In genomic region chr3:138914870-138915502, GRCh38 we compare ENCODE assay signal across 8 cellular contexts. TPM values are rescaled to one million over a fixed set of nuclear protein-coding genes. Genes with fewer than 3 reads are reported as not detected.
DNase-seq lines count a peak whose midpoint lies in the region; ATAC-seq, FAIRE-seq and TF ChIP-seq lines count a peak whose summit lies in the region.

No MANE protein-coding gene starts in this region.

- no peaks in the 10 kb centered on the region for H3K9me3 ChIP-seq in RWPE2 (ENCODE audit: severe bottlenecking)
- H3K9me3 ChIP-seq in endodermal cell (ENCODE audit: control insufficient read depth, low read length): no peaks in the 10 kb centered on the region

- no peaks in the 10 kb centered on the region for H3K9me3 Mint-ChIP-seq in activated T-cell treated with anti-CD3 and anti-CD28 coated beads, Interleukin-2, amount 50 U/mL, for 24 hours
- no peaks in the 10 kb centered on the region for H3K9me3 Mint-ChIP-seq in endodermal cell
- H3K9me3 Mint-ChIP-seq in neural crest cell: no peaks in the 10 kb centered on the region

- H3K27ac Mint-ChIP-seq in activated T-cell treated with anti-CD3 and anti-CD28 coated beads, Interleukin-2, amount 50 U/mL, for 24 hours: no peak overlapping the region
- H3K27ac Mint-ChIP-seq in endodermal cell: peak overlapping the region; percentile 86
- no peak overlapping the region for H3K27ac Mint-ChIP-seq in neural crest cell (ENCODE audit: unreplicated experiment)

- H3K27ac ChIP-seq in RWPE2 (ENCODE audit: poor library complexity, severe bottlenecking) (peak overlapping the region; percentile 60), endodermal cell (ENCODE audit: low read depth, low read length) (no peak overlapping the region)

- DNase-seq in activated T-cell treated with anti-CD3 and anti-CD28 coated beads, Interleukin-2, amount 50 U/mL, for 24 hours: no peak
- no peak for DNase-seq in activated T-cell treated with anti-CD3 and anti-CD28 coated beads, Interleukin-2, amount 50 U/mL, for 1 hour
- DNase-seq in RWPE2 (ENCODE audit: low spot score): no peak
- DNase-seq in endodermal cell: no peak
- no peak for DNase-seq in neural crest cell (ENCODE audit: low read depth, low spot score)
- no peak for DNase-seq in D721Med (ENCODE audit: insufficient read length, low spot score)

- H3K36me3 ChIP-seq in RWPE2 (ENCODE audit: low read depth): no peaks in the 10 kb centered on the region
- no peaks in the 10 kb centered on the region for H3K36me3 ChIP-seq in endodermal cell (ENCODE audit: control insufficient read depth, insufficient read depth, low read length)

- no peak for FAIRE-seq in D721Med (lab: Jason Lieb, UNC)

- peaks cover 3% of the 10 kb centered on the region for H3K4me1 Mint-ChIP-seq in activated T-cell treated with anti-CD3 and anti-CD28 coated beads, Interleukin-2, amount 50 U/mL, for 24 hours (ENCODE audit: low read depth)
- H3K4me1 Mint-ChIP-seq in endodermal cell (peaks cover 14% of the 10 kb centered on the region), neural crest cell (peaks cover 5% of the 10 kb centered on the region)

- H3K36me3 Mint-ChIP-seq in activated T-cell treated with anti-CD3 and anti-CD28 coated beads, Interleukin-2, amount 50 U/mL, for 24 hours (ENCODE audit: low read depth): no peaks in the 10 kb centered on the region
- H3K36me3 Mint-ChIP-seq in endodermal cell (ENCODE audit: low read depth) (no peaks in the 10 kb centered on the region), neural crest cell (ENCODE audit: low read depth) (no peaks in the 10 kb centered on the region)

- 14 to 29% methylated on average over 12 to 19 of the region's 19 CpGs for WGBS in endodermal cell (ENCODE audit: insufficient coverage in 1 of 2, insufficient read length in 1 of 2), 2 experiments

- peaks cover 3% of the 10 kb centered on the region for H3K27me3 Mint-ChIP-seq in activated T-cell treated with anti-CD3 and anti-CD28 coated beads, Interleukin-2, amount 50 U/mL, for 24 hours
- H3K27me3 Mint-ChIP-seq in endodermal cell (ENCODE audit: insufficient read depth) (peaks cover 2% of the 10 kb centered on the region), neural crest cell (ENCODE audit: low read depth) (peaks cover 30% of the 10 kb centered on the region)

- peak overlapping the region; percentile 92 for H3K9ac ChIP-seq in endodermal cell (ENCODE audit: extremely low read depth, low read length, poor library complexity, severe bottlenecking)

- ATAC-seq in HG03045 (IDR thresholded peaks at IDR 0.05; ENCODE audit: unreplicated experiment) (peak; percentile 12), RWPE2 (ENCODE audit: low read depth) (peak; percentile 8), HG03342 (IDR thresholded peaks at IDR 0.05; ENCODE audit: unreplicated experiment) (no peak)

- H3K4me1 ChIP-seq in RWPE2 (ENCODE audit: insufficient read depth, poor library complexity, severe bottlenecking): peaks cover 8% of the 10 kb centered on the region
- H3K4me1 ChIP-seq in endodermal cell (ENCODE audit: control insufficient read depth, insufficient read depth, low read length): no peaks in the 10 kb centered on the region

- H3K27me3 ChIP-seq in RWPE2 (ENCODE audit: insufficient read depth, poor library complexity, severe bottlenecking): no peaks in the 10 kb centered on the region
- no peaks in the 10 kb centered on the region for H3K27me3 ChIP-seq in endodermal cell (ENCODE audit: control insufficient read depth, insufficient read depth, low read length, poor library complexity, severe bottlenecking)

- H3K4me3 Mint-ChIP-seq in activated T-cell treated with anti-CD3 and anti-CD28 coated beads, Interleukin-2, amount 50 U/mL, for 24 hours: peak overlapping the region; percentile 80
- H3K4me3 Mint-ChIP-seq in endodermal cell (peak overlapping the region; percentile 63), neural crest cell (peak overlapping the region; percentile 63)

- TF ChIP-seq CTCF in RWPE2 (IDR thresholded peaks at IDR 0.05; ENCODE audit: poor library complexity, severe bottlenecking): no peak
- TF ChIP-seq CTCF in endodermal cell (conservative IDR thresholded peaks at IDR 0.05): no peak
- TF ChIP-seq CTCF in neural crest cell (conservative IDR thresholded peaks at IDR 0.05): no peak
- no peak for TF ChIP-seq CTCF in D721Med (IDR thresholded peaks at IDR 0.05; ENCODE audit: insufficient read depth, missing control alignments)

- H3K4me3 ChIP-seq in RWPE2 (ENCODE audit: severe bottlenecking) (peak overlapping the region; percentile 45), endodermal cell (ENCODE audit: low read length) (peak overlapping the region; percentile 89)

RNA-seq across cellular contexts. Expression of gene FOXL2, which starts 32.0 kb away (rescaled TPM):
- total RNA-seq in endodermal cell: under 1 TPM; 0.11 to 0.24 TPM
- 0.21 TPM for polyA plus RNA-seq in endodermal cell (2013, experiment 1 of 2)
- polyA plus RNA-seq in endodermal cell (2013, experiment 2 of 2): 0.12 TPM
- total RNA-seq in neural crest cell: 0.09 TPM in 2 replicates

RNA-seq across cellular contexts. Expression of gene FOXL2NB, which starts 32.0 kb away (rescaled TPM):
- total RNA-seq in endodermal cell: under 1 TPM; 0.24 to 0.40 TPM
- 0.07 TPM for polyA plus RNA-seq in endodermal cell (2013, experiment 1 of 2)
- not detected for polyA plus RNA-seq in endodermal cell (2013, experiment 2 of 2)
- total RNA-seq in neural crest cell: not detected in 2 replicates
